8 cellular contexts compared by ENCODE assay signal in the genomic region with DNA sequence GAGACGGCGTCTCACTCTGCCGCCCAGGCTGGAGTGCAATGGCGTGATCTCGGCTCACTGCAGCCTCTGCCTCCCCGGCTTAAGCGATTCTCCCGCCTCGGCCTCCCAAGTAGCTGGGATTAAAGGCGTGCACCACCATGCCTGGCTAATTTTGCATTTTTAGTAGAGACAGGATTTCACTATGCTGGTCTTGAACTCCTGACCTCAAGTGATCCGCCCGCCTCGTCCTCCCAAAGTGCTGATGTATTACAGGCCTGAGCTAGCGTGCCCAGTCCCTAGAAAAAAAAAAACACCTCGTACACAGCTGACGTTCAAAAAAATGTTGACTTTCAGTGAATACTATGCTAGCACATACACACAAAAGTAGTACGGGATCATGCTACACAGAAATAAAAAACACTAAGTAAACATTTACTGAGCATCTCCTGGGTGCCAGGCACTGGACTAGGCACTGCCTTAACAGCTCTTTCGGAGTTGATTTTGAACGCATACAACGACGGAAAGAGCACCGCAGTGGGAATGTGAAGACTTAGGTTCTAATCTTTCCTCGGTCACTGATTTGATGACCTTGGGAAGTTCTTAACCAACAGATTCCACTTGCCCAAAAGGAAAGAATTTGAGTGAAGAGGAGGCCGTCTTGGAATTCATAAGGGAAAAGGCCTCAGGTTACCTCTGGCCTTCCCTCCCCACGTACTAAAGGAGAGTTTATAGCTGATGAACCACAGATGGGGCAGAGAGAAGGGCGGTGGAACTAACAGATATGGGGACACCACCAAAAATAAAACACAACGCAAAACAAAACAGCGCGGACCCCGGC. TPM values are rescaled to one million over a fixed set of nuclear protein-coding genes. Genes with fewer than 3 reads are reported as not detected.
DNase-seq lines count a peak whose midpoint lies in the region; ATAC-seq and TF ChIP-seq lines count a peak whose summit lies in the region.

No MANE protein-coding gene starts in this region.

- CTCF ChIA-PET in CD8-positive, alpha-beta memory T cell (lab: Charles Lee): interaction anchor here (0.6 kb wide), 1 partner anchor 90 kb away, joined by 3 read pairs; no protein-coding TSS in a partner anchor

- POLR2A ChIA-PET in CD8-positive, alpha-beta memory T cell (lab: Charles Lee): interaction anchor here (0.7 to 1.2 kb wide), 3 partner anchors 51 to 429 kb away, joined by 3 to 5 read pairs (median 5); no protein-coding TSS in a partner anchor

- DNase-seq in CD8-positive, alpha-beta memory T cell: peak in 1 of 5 donors; percentile 6
- DNase-seq in Karpas-422 (peak; percentile 54), body of pancreas (no peak), right lobe of liver (no peak), tibial nerve (ENCODE audit: low spot score in 2 of 2) (peak in 1 of 2 donors; percentile 40), GM13976 (ENCODE audit: low spot score) (no peak), head of caudate nucleus (no peak), NCI-H510A (lab: John Stamatoyannopoulos, UW) (no peak)

- H3K4me3 ChIP-seq in CD8-positive, alpha-beta memory T cell (ENCODE audit: low read length): peak overlapping the region; percentile 64
- H3K4me3 ChIP-seq in Karpas-422 (ENCODE audit: low read length): peak overlapping the region; percentile 92
- H3K4me3 ChIP-seq in body of pancreas: peak overlapping the region; percentile 20 to 42
- peak overlapping the region; percentile 61 to 90 (median 82) for H3K4me3 ChIP-seq in right lobe of liver
- H3K4me3 ChIP-seq in tibial nerve: peak overlapping the region; percentile 76 to 90 (median 82)

- H3K9ac ChIP-seq in Karpas-422 (ENCODE audit: low read length): peak overlapping the region; percentile 95

- H3K27me3 Mint-ChIP-seq in CD8-positive, alpha-beta memory T cell: peaks cover 0 to 2% of the 10 kb centered on the region in 2 donors

- in situ Hi-C loops in GM13976 (cut with MboI; ENCODE audit: low sequenced_read_pairs, unreplicated experiment): no loop called here

- no peaks in the 10 kb centered on the region for H3K9me3 ChIP-seq in CD8-positive, alpha-beta memory T cell (ENCODE audit: low read length)
- H3K9me3 ChIP-seq in Karpas-422 (ENCODE audit: low read length) (no peaks in the 10 kb centered on the region), body of pancreas (no peaks in the 10 kb centered on the region), right lobe of liver (no peaks in the 10 kb centered on the region), tibial nerve (no peaks in the 10 kb centered on the region)

- no peak for TF ChIP-seq EP300 in tibial nerve (IDR thresholded peaks at IDR 0.05)

- no peaks in the 10 kb centered on the region for H3K27me3 ChIP-seq in CD8-positive, alpha-beta memory T cell (ENCODE audit: insufficient read depth, low read length, poor library complexity, severe bottlenecking)
- H3K27me3 ChIP-seq in Karpas-422 (ENCODE audit: low read length) (no peaks in the 10 kb centered on the region), body of pancreas (no peaks in the 10 kb centered on the region), right lobe of liver (no peaks in the 10 kb centered on the region), tibial nerve (no peaks in the 10 kb centered on the region)

- intact Hi-C loops in body of pancreas (cut with DNase I): no loop called here
- intact Hi-C loops in right lobe of liver (cut with DNase I): no loop called here
- intact Hi-C loops in head of caudate nucleus (cut with DNase I): loop anchor here (5.0 to 10.0 kb wide), 3 partner anchors 72 to 224 kb away; partner anchors contain the start of gene EFR3B

- no peaks in the 10 kb centered on the region for H3K9me3 Mint-ChIP-seq in CD8-positive, alpha-beta memory T cell

- peak overlapping the region; percentile 86; the same call in 1 of the 2 replicates for H2AFZ ChIP-seq in Karpas-422 (ENCODE audit: low read length)

- peaks cover 22 to 36% (median 27%) of the 10 kb centered on the region in 3 donors for H3K4me1 Mint-ChIP-seq in CD8-positive, alpha-beta memory T cell

- peak overlapping the region; percentile 94 to 98 (median 98) for H3K4me3 Mint-ChIP-seq in CD8-positive, alpha-beta memory T cell

- peak overlapping the region; percentile 99 to 100 (median 100) for H3K27ac Mint-ChIP-seq in CD8-positive, alpha-beta memory T cell

- H3K79me2 ChIP-seq in Karpas-422 (ENCODE audit: low read length): peaks cover 42% of the 10 kb centered on the region

- peaks cover 13% of the 10 kb centered on the region for H3K4me1 ChIP-seq in CD8-positive, alpha-beta memory T cell (ENCODE audit: insufficient read depth, low read length)
- H3K4me1 ChIP-seq in Karpas-422 (ENCODE audit: low read length) (peaks cover 24% of the 10 kb centered on the region), body of pancreas (peaks cover 16% of the 10 kb centered on the region), right lobe of liver (no peaks in the 10 kb centered on the region), tibial nerve (peaks cover 0 to 35% (median 8%) of the 10 kb centered on the region in 4 donors)

- no peaks in the 10 kb centered on the region for H4K20me1 ChIP-seq in Karpas-422 (ENCODE audit: insufficient read depth, low read depth, low read length)

- peaks cover 9 to 31% (median 10%) of the 10 kb centered on the region in 3 donors for H3K36me3 Mint-ChIP-seq in CD8-positive, alpha-beta memory T cell

- no peaks in the 10 kb centered on the region for H3K36me3 ChIP-seq in CD8-positive, alpha-beta memory T cell (ENCODE audit: insufficient read depth, low read length)
- H3K36me3 ChIP-seq in Karpas-422 (ENCODE audit: insufficient read depth, low read length) (peaks cover 12% of the 10 kb centered on the region; the same call in 1 of the 2 replicates), body of pancreas (replicated peaks in 1 of 2; ENCODE audit: insufficient read depth in 1 of 2, low read depth in 2 of 2) (no peaks in the 10 kb centered on the region), right lobe of liver (peaks cover 0 to 6% (median 0%) of the 10 kb centered on the region in 4 donors), tibial nerve (peaks cover 0 to 14% (median 0%) of the 10 kb centered on the region in 3 donors)

- H3K9me2 ChIP-seq in Karpas-422 (replicated peaks; ENCODE audit: insufficient read depth, low read length): no peaks in the 10 kb centered on the region

- no peak for TF ChIP-seq CTCF in body of pancreas (IDR thresholded peaks at IDR 0.05)
- no peak for TF ChIP-seq CTCF in right lobe of liver (IDR thresholded peaks at IDR 0.05)
- no peak for TF ChIP-seq CTCF in tibial nerve (IDR thresholded peaks at IDR 0.05)
- TF ChIP-seq CTCF in GM13976 (IDR thresholded peaks at IDR 0.05; ENCODE audit: borderline replicate concordance, control extremely low read depth, extremely low read depth, insufficient read depth, missing control alignments): no peak

- TF ChIP-seq POLR2A in body of pancreas (IDR thresholded peaks at IDR 0.05) (no peak), right lobe of liver (IDR thresholded peaks at IDR 0.05) (no peak), tibial nerve (IDR thresholded peaks at IDR 0.05) (no peak)

- H3K4me2 ChIP-seq in Karpas-422 (ENCODE audit: low read depth, low read length, poor library complexity, severe bottlenecking): peak overlapping the region; percentile 85

- ATAC-seq in body of pancreas (no peak), right lobe of liver (no peak)

- H3K27ac ChIP-seq in CD8-positive, alpha-beta memory T cell (ENCODE audit: low read depth, low read length): peak overlapping the region; percentile 99
- H3K27ac ChIP-seq in Karpas-422 (ENCODE audit: low read length) (peak overlapping the region; percentile 89), body of pancreas (peak overlapping the region; percentile 95 to 99 (median 98)), right lobe of liver (peak overlapping the region; percentile 97 to 99 (median 99)), tibial nerve (peak overlapping the region; percentile 98 to 100 (median 98))

- 47 to 51% methylated on average over 30 of the region's 30 CpGs for WGBS in body of pancreas, 2 donors
- 42% methylated on average over 24 of the region's 30 CpGs for WGBS in right lobe of liver (ENCODE audit: insufficient coverage, low coverage, low lambda C conversion rate, missing lambda C conversion rate)
- WGBS in tibial nerve, 2 donors: 47 to 51% methylated on average over 30 of the region's 30 CpGs

RNA-seq across cellular contexts. Expression of gene DNAJC27, which starts 1.1 kb away (rescaled TPM):
- 1 to 10 TPM; 4.4 to 4.7 TPM for total RNA-seq in CD8-positive, alpha-beta memory T cell
- 2.8 TPM for polyA plus RNA-seq in CD8-positive, alpha-beta memory T cell
- total RNA-seq in Karpas-422 (2014; rRNA removed; shearing (Covaris generic); ENCODE audit: low replicate concordance): 6.3 and 6.7 TPM in 2 replicates
- 10 to 100 TPM; 11.4 to 58.7 TPM for total RNA-seq in body of pancreas
- 1 to 10 TPM; 1.1 to 2.1 (median 1.7) TPM for total RNA-seq in right lobe of liver
- total RNA-seq in tibial nerve: 10 to 100 TPM; 12.8 to 23.4 (median 14.0) TPM

RNA-seq across cellular contexts. Expression of gene ADCY3, which starts 50.7 kb away (rescaled TPM):
- 10 to 100 TPM; 90.9 to 95.4 TPM for total RNA-seq in CD8-positive, alpha-beta memory T cell
- polyA plus RNA-seq in CD8-positive, alpha-beta memory T cell: 8.8 TPM
- 57.6 and 58.4 TPM in 2 replicates for total RNA-seq in Karpas-422 (2014; rRNA removed; shearing (Covaris generic); ENCODE audit: low replicate concordance)
- total RNA-seq in body of pancreas (10 to 100 TPM; 17.1 to 63.9 TPM), right lobe of liver (1 to 10 TPM; 2.2 to 7.0 (median 5.6) TPM), tibial nerve (100 to 1,000 TPM; 145 to 393 (median 207) TPM)

Comparison
In these comparisons a context has a peak if more than half of its experiments do, and no peak if none do; other contexts are left out.
1. H3K4me3 ChIP-seq: peak in every context shown above with its lines; median percentile 92 in Karpas-422; 82 in right lobe of liver; 82 in tibial nerve; 64 in CD8-positive, alpha-beta memory T cell; 31 in body of pancreas.